ENCODE assay signal across 8 cellular contexts in genomic region chr14:106663805-106664410, GRCh38.
DNase-seq lines count a peak whose midpoint lies in the region; ATAC-seq, FAIRE-seq and TF ChIP-seq lines count a peak whose summit lies in the region.
"Not testable (repeated sequence)": the region's sequence is repeated elsewhere in the genome, so short reads cannot be mapped to it uniquely, and the experiment has no call there.

No MANE protein-coding gene starts in this region.

- H4K20me1 ChIP-seq in K562 (replicated peaks; ENCODE audit: control insufficient read depth, insufficient read depth, low read length) = not testable (repeated sequence)

- not testable (repeated sequence) for H3K36me3 ChIP-seq in Peyer's patch; K562 (ENCODE audit: control insufficient read depth, insufficient read depth, low read length); liver (ENCODE audit: control insufficient read depth in 4 of 4, insufficient read depth in 3 of 4, low read depth in 1 of 4, low read length in 3 of 4)

- not testable (repeated sequence) for FAIRE-seq in K562 (lab: Jason Lieb, UNC)

- not testable (repeated sequence) for BruUV-seq in K562 (replicated peaks; lab: Mats Ljungman, UMichigan)

- not testable (repeated sequence) for H2AFZ ChIP-seq in K562 (ENCODE audit: low read depth, low read length)

- in situ Hi-C loops in GM13976 (cut with MboI; ENCODE audit: low sequenced_read_pairs, unreplicated experiment); K562 (cut with MboI): not testable (repeated sequence)

- peak; percentile 59 for TF ChIP-seq CTCF in 22Rv1 (IDR thresholded peaks at IDR 0.05)
- peak; percentile 81 for TF ChIP-seq CTCF in GM13976 (IDR thresholded peaks at IDR 0.05; ENCODE audit: borderline replicate concordance, control extremely low read depth, extremely low read depth, insufficient read depth, missing control alignments)
- TF ChIP-seq CTCF in Peyer's patch (IDR thresholded peaks at IDR 0.05) = peak in 5 of 6 experiments; percentile 7 to 62 (median 18)
- peak; percentile 54 to 90 (median 76) for TF ChIP-seq CTCF in K562 (IDR thresholded peaks at IDR 0.05 in 2 of 3, conservative IDR thresholded peaks at IDR 0.05 in 1 of 3; ENCODE audit: insufficient read depth in 2 of 3, low read depth in 1 of 3, low read length in 3 of 3)
- peak; percentile 42 for TF ChIP-seq CTCF in liver (IDR thresholded peaks at IDR 0.05; ENCODE audit: low read depth, low read length, missing input control)

- not testable (repeated sequence) for H3K4me3 ChIP-seq in Peyer's patch; K562; liver (ENCODE audit: low read depth in 1 of 3, low read length in 3 of 3)

- not testable (repeated sequence) for H3K27me3 ChIP-seq in Peyer's patch; K562 (ENCODE audit: control insufficient read depth in 2 of 2, insufficient read depth in 2 of 2, low read length in 2 of 2); liver (ENCODE audit: control insufficient read depth in 4 of 4, insufficient read depth in 4 of 4, low read length in 3 of 4)

- not testable (repeated sequence) for TF ChIP-seq EP300 in K562 (IDR thresholded peaks at IDR 0.05; ENCODE audit: low read length)

- DNase-seq in GM13976 (ENCODE audit: low spot score) (peak; percentile 52), Peyer's patch (peak in 1 of 3 donors; percentile 52), K562 (ENCODE audit: extremely low read depth in 1 of 4, low spot score in 3 of 4) (peak in 3 of 4 experiments; percentile 1 to 8 (median 7))
- peak; percentile 52 to 88 (median 65) for DNase-seq in activated CD8-positive, alpha-beta memory T cell treated with anti-CD3 and anti-CD28 coated beads for 48 hours (ENCODE audit: low read depth in 2 of 3, low spot score in 2 of 3)
- DNase-seq in stimulated activated CD4-positive, alpha-beta T cell treated with anti-CD3 and anti-CD28 coated beads, Interleukin-2, amount 100 ng/mL, for 48 hours = peak; percentile 76 to 79

- not testable (repeated sequence) for H3K4me2 ChIP-seq in K562 (ENCODE audit: insufficient read depth, low read length)

- WGBS in K562 (ENCODE audit: insufficient coverage, low coverage, missing lambda C conversion rate) = 51% methylated on average over 11 of the region's 19 CpGs
- 53% methylated on average over 19 of the region's 19 CpGs for WGBS in liver

- not testable (repeated sequence) for H3K27ac ChIP-seq in 22Rv1; Peyer's patch; K562 (ENCODE audit: extremely low read depth, low read depth, low read length); liver (ENCODE audit: low read depth in 1 of 2, low read length in 2 of 2)

- H3K79me2 ChIP-seq in K562 (ENCODE audit: control insufficient read depth, insufficient read depth, low read length) = not testable (repeated sequence)

- CTCF ChIA-PET in K562 (lab: Yijun Ruan, JAX; ENCODE audit: low intra/inter-chr PET ratio) = interaction anchor here (0.6 to 1.1 kb wide), 3 partner anchors 45 to 355 kb away, joined by 3 to 5 read pairs (median 4); no protein-coding TSS in a partner anchor

- not testable (repeated sequence) for TF ChIP-seq POLR2A in Peyer's patch (IDR thresholded peaks at IDR 0.05); K562 (conservative IDR thresholded peaks at IDR 0.05)

- not testable (repeated sequence) for H3K9ac ChIP-seq in K562 (ENCODE audit: insufficient read depth in 1 of 2, low read depth in 2 of 2, low read length in 2 of 2); liver (ENCODE audit: low read depth in 1 of 2, low read length in 2 of 2)

- not testable (repeated sequence) for H3K9me1 ChIP-seq in K562 (ENCODE audit: control insufficient read depth, insufficient read depth, low read length)

- ATAC-seq in HG03159 (IDR thresholded peaks at IDR 0.05; ENCODE audit: unreplicated experiment) = peak; percentile 57
- ATAC-seq in K562 = not testable (repeated sequence)

- not testable (repeated sequence) for H3K9me3 ChIP-seq in Peyer's patch; K562 (replicated peaks; ENCODE audit: control insufficient read depth, insufficient read depth, low read depth, low read length); liver (ENCODE audit: control insufficient read depth in 4 of 4, low read length in 3 of 4)

- intact Hi-C loops in K562 (cut with micrococcal nuclease) = not testable (repeated sequence)

- H3K4me1 ChIP-seq in Peyer's patch; K562 (replicated peaks in 1 of 2; ENCODE audit: control insufficient read depth in 2 of 2, insufficient read depth in 2 of 2, low read length in 2 of 2); liver (ENCODE audit: control insufficient read depth in 4 of 4, insufficient read depth in 4 of 4, low read length in 3 of 4): not testable (repeated sequence)

- TF ChIP-seq RAD21 in K562 (CRISPR knock-in tag; conservative IDR thresholded peaks at IDR 0.05 in 1 of 2, IDR thresholded peaks at IDR 0.05 in 1 of 2) = not testable (repeated sequence)
- peak in 1 of 2 donors; percentile 14 for TF ChIP-seq RAD21 in liver (IDR thresholded peaks at IDR 0.05)

- POLR2A ChIA-PET in K562 (lab: Yijun Ruan, JAX) = not testable (repeated sequence)

TF ChIP-seq in K562, 482 proteins besides CTCF, POLR2A, EP300 and RAD21:
- TF ChIP-seq ZBTB33 (CRISPR knock-in tag; IDR thresholded peaks at IDR 0.05) = peak; percentile 86

Comparison
In these comparisons a context has a peak if more than half of its experiments do, and no peak if none do; other contexts are left out.
1. CTCF ChIP-seq: peak in every context shown above with its lines; median percentile 81 in GM13976; 76 in K562; 59 in 22Rv1; 42 in liver; 18 in Peyer's patch.